29 cellular contexts compared by ENCODE assay signal in genomic region chr20:46423882-46424482, GRCh38. TPM values are rescaled to one million over a fixed set of nuclear protein-coding genes. Genes with fewer than 3 reads are reported as not detected.
DNase-seq lines count a peak whose midpoint lies in the region; ATAC-seq, FAIRE-seq and TF ChIP-seq lines count a peak whose summit lies in the region.
"Had no signal": no experiment of that assay in that cellular context is flagged by ENCODE, and none has a peak within 500 bp of the region (broad histone marks: within the 10 kb centered on the region; RNA-seq: fewer than 3 reads in every experiment).

No MANE protein-coding gene starts in this region.

- no peak for FAIRE-seq in pancreas (lab: Jason Lieb, UNC)
- FAIRE-seq: endothelial cell of umbilical vein had no signal

- DNase-seq in HPDE6-E6E7 (ENCODE audit: extremely low spot score) (peak; percentile 88), RWPE1 (ENCODE audit: low spot score) (peak; percentile 74), esophagus muscularis mucosa (ENCODE audit: extremely low spot score) (peak; percentile 60), mesendoderm (peak; percentile 63), pancreas (no peak), posterior vena cava (ENCODE audit: low spot score) (no peak)
- DNase-seq: activated CD4-positive, alpha-beta T cell treated with anti-CD3 and anti-CD28 coated beads for 36 hours; activated CD8-positive, alpha-beta memory T cell treated with anti-CD3 and anti-CD28 coated beads for 24 hours; activated T-cell treated with anti-CD3 and anti-CD28 coated beads for 4 hours; COR-L47; DMS53; glutamatergic neuron; lower lobe of right lung; natural killer cell; NCI-H2081 treated with DMSO at 0.1 percent for 48 hours; NCI-H226; NCI-H526 treated with DMSO at 0.1 percent for 48 hours; NK-92 treated with Interleukin-12 subunit alpha and Interleukin-12 subunit beta, amount 100 ng/mL, for 24 hours; occipital lobe; SHP77 treated with DMSO at 0.1 percent for 48 hours; spleen; stimulated activated CD4-positive, alpha-beta T cell treated with anti-CD3 and anti-CD28 coated beads, Interleukin-2, amount 100 ng/mL, for 24 hours; stimulated activated naive CD8-positive, alpha-beta T cell treated with anti-CD3 and anti-CD28 coated beads, Interleukin-15, Interleukin-2, amounts not matched to agents 100 U/mL and 50 U/mL, for 24 hours had no signal

- no peak overlapping the region for H3K56ac ChIP-seq in mesendoderm (ENCODE audit: low read length)

- H3K36me3 ChIP-seq in esophagus muscularis mucosa (no peaks in the 10 kb centered on the region), mesendoderm (ENCODE audit: control insufficient read depth, insufficient read depth, low read length) (no peaks in the 10 kb centered on the region), pancreas (no peaks in the 10 kb centered on the region)
- H3K36me3 ChIP-seq: BLaER1 treated with 17β-estradiol and CSF1 and Interleukin-3, amounts not matched to agents 10 nM and 100 nM; lower lobe of right lung; spleen had no signal

- 87% methylated on average over 2 of the region's 2 CpGs for WGBS in esophagus muscularis mucosa
- no CpG with 5 or more reads among the region's 2 CpGs for WGBS in mesendoderm (ENCODE audit: extremely low coverage, insufficient coverage, low lambda C conversion rate)
- 89 to 91% methylated on average over 2 of the region's 2 CpGs for WGBS in pancreas, 2 donors

- H3K27ac ChIP-seq in RWPE1 (no peak overlapping the region), esophagus muscularis mucosa (replicated peaks in 1 of 4) (no peak overlapping the region), mesendoderm (ENCODE audit: low read depth, low read length) (no peak overlapping the region), pancreas (no peak overlapping the region)
- H3K27ac ChIP-seq: BLaER1 treated with 17β-estradiol and CSF1 and Interleukin-3, amounts not matched to agents 10 nM and 100 nM; lower lobe of right lung; PC-9; spleen had no signal

- no peak overlapping the region for H2BK120ac ChIP-seq in mesendoderm (ENCODE audit: low read depth, low read length)

- H2BK5ac ChIP-seq in mesendoderm (ENCODE audit: low read length), result no peak overlapping the region

- H4K5ac ChIP-seq in mesendoderm (ENCODE audit: low read length), result no peak overlapping the region

- intact Hi-C loops in esophagus muscularis mucosa (cut with DNase I), result no loop called here
- intact Hi-C loops in pancreas (cut with DNase I), result no loop called here
- intact Hi-C loops in posterior vena cava (cut with DNase I), result no loop called here

- POLR2A ChIA-PET in RWPE1 (lab: Yijun Ruan, JAX; ENCODE audit: low non-redundant PET), result no interaction called here

- no peaks in the 10 kb centered on the region for H3K79me2 ChIP-seq in mesendoderm (ENCODE audit: control insufficient read depth, insufficient read depth, low read length)

- H2BK15ac ChIP-seq in mesendoderm (replicated peaks; ENCODE audit: low read depth), result no peak overlapping the region

- H3K4me1 ChIP-seq in esophagus muscularis mucosa (no peaks in the 10 kb centered on the region), mesendoderm (ENCODE audit: control insufficient read depth, low read depth, low read length) (peaks cover 8% of the 10 kb centered on the region), pancreas (no peaks in the 10 kb centered on the region)
- H3K4me1 ChIP-seq: lower lobe of right lung, spleen had no signal

- H3K27me3 ChIP-seq in esophagus muscularis mucosa, result peaks cover 0 to 50% (median 2%) of the 10 kb centered on the region in 4 donors
- no peaks in the 10 kb centered on the region for H3K27me3 ChIP-seq in mesendoderm (ENCODE audit: insufficient read depth, low read length, poor library complexity)
- no peaks in the 10 kb centered on the region for H3K27me3 ChIP-seq in pancreas
- H3K27me3 ChIP-seq: BLaER1 treated with 17β-estradiol and CSF1 and Interleukin-3, amounts not matched to agents 10 nM and 100 nM had no signal

- no peak overlapping the region for H3K4me2 ChIP-seq in mesendoderm (ENCODE audit: low read length)
- H3K4me2 ChIP-seq: PC-9 had no signal

- H3K4me3 ChIP-seq in esophagus muscularis mucosa (no peak overlapping the region), mesendoderm (ENCODE audit: low read length) (no peak overlapping the region), pancreas (no peak overlapping the region)
- H3K4me3 ChIP-seq: BLaER1 treated with 17β-estradiol and CSF1 and Interleukin-3, amounts not matched to agents 10 nM and 100 nM; lower lobe of right lung; PC-9; spleen had no signal

- no peak overlapping the region for H3K4ac ChIP-seq in mesendoderm (ENCODE audit: low read depth, low read length)

- no peak overlapping the region for H3K18ac ChIP-seq in mesendoderm (ENCODE audit: low read length)

- H3K79me1 ChIP-seq in mesendoderm (ENCODE audit: low read length), result no peaks in the 10 kb centered on the region

- no peak overlapping the region for H3K9ac ChIP-seq in mesendoderm (ENCODE audit: low read length)
- H3K9ac ChIP-seq: BLaER1 treated with 17β-estradiol and CSF1 and Interleukin-3, amounts not matched to agents 10 nM and 100 nM had no signal

- CTCF ChIA-PET in RWPE1 (lab: Yijun Ruan, JAX), result interaction anchor here (1.5 kb wide), 1 partner anchor 14 kb away, joined by 5 read pairs; no protein-coding TSS in a partner anchor

- ATAC-seq in pancreas (no peak), HG03097 (IDR thresholded peaks at IDR 0.05; ENCODE audit: low FRiP score, unreplicated experiment) (no peak), HG02852 (IDR thresholded peaks at IDR 0.05; ENCODE audit: unreplicated experiment) (no peak)
- ATAC-seq: activated CD4-positive, alpha-beta T cell treated with anti-CD3 and anti-CD28 coated beads for 36 hours; activated naive CD4-positive, alpha-beta T cell treated with anti-CD3 and anti-CD28 coated beads, Interleukin-2, amount 50 U/mL, for 72 hours; lower lobe of right lung; natural killer cell; stimulated activated naive CD8-positive, alpha-beta T cell treated with anti-CD3 and anti-CD28 coated beads, Interleukin-15, Interleukin-2, amounts not matched to agents 100 U/mL and 50 U/mL, for 24 hours had no signal

- no peak for TF ChIP-seq POLR2A in esophagus muscularis mucosa (IDR thresholded peaks at IDR 0.05; ENCODE audit: low read depth)

- no peaks in the 10 kb centered on the region for H3K9me3 ChIP-seq in esophagus muscularis mucosa
- no peaks in the 10 kb centered on the region for H3K9me3 ChIP-seq in pancreas
- H3K9me3 ChIP-seq: BLaER1 treated with 17β-estradiol and CSF1 and Interleukin-3, amounts not matched to agents 10 nM and 100 nM; lower lobe of right lung; spleen had no signal

- no peak overlapping the region for H2AK5ac ChIP-seq in mesendoderm (ENCODE audit: low read length)

- H4K8ac ChIP-seq in mesendoderm (ENCODE audit: low read depth, low read length), result no peak overlapping the region

- no peak for TF ChIP-seq EP300 in esophagus muscularis mucosa (IDR thresholded peaks at IDR 0.05)

- no peak overlapping the region for H3K23ac ChIP-seq in mesendoderm (ENCODE audit: low read length)

- TF ChIP-seq CTCF in RWPE1 (conservative IDR thresholded peaks at IDR 0.05; ENCODE audit: low read depth) (no peak), esophagus muscularis mucosa (IDR thresholded peaks at IDR 0.05) (no peak), pancreas (IDR thresholded peaks at IDR 0.05) (no peak)

RNA-seq across cellular contexts. Expression of gene ELMO2, which starts 17.6 kb away (rescaled TPM):
- 10 to 100 TPM; 35.3 to 61.4 (median 51.8) TPM for total RNA-seq in esophagus muscularis mucosa
- 15.8 TPM for polyA plus RNA-seq in mesendoderm (2013, experiment 1 of 2)
- 14.4 TPM for polyA plus RNA-seq in mesendoderm (2013, experiment 2 of 2)
- total RNA-seq in pancreas, result 10 to 100 TPM; 16.7 to 32.6 (median 27.7) TPM
- polyA plus RNA-seq in pancreas, result 10 to 100 TPM; 18.1 to 31.0 TPM
- total RNA-seq in posterior vena cava, result 10 to 100 TPM; 43.6 to 48.9 TPM

Comparison
In these comparisons a context has a peak if more than half of its experiments do, and no peak if none do; other contexts are left out.
1. DNase-seq: peak in HPDE6-E6E7 (single experiment), RWPE1 (single experiment), esophagus muscularis mucosa (single experiment) and mesendoderm (single experiment); none in pancreas (0 of 6) and posterior vena cava (single experiment).